9 cellular contexts compared by ENCODE assay signal in the genomic region with DNA sequence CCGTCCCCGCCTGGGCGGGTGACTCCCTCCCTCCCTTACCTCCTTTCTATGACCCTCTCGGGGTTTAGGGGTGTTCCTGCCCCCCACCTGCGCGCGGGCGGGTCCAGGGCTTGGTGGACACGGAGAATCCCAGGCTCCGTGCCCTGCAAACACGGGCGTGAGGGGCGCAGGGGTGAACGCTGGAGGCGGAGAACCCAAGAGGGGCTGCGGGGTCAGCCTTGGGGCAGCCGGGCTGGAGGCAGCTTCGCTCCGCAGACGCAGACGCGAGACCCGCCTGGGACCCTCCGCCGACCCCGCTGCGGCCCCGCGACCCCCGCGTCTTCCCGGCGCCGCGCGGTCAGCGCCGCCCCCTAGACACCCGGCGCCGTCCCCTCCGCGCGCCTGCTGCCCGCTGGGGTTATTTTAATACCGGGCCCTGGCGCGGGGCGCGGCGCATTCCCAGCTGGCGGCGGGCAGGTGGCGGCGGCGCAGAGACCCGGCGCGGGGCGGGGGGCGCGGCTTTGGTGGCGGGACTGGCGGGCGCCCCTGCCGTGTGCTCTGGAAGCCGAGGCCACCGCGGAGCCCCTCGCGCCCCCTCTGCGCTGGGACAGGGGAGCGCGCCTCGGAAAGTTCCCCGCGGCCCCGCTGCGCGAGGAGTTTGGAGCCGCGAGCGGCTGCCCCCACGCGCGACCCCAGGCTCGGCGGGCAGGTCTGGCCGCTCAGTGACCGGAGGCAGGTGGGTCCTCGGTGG. TPM values are rescaled to one million over a fixed set of nuclear protein-coding genes. Genes with fewer than 3 reads are reported as not detected.
DNase-seq lines count a peak whose midpoint lies in the region; ATAC-seq and TF ChIP-seq lines count a peak whose summit lies in the region.
"Had no signal": no experiment of that assay in that cellular context is flagged by ENCODE, and none has a peak within 500 bp of the region (broad histone marks: within the 10 kb centered on the region; RNA-seq: fewer than 3 reads in every experiment).

Gene UTS2R (plus strand): TSS at position 433 of the 730 bp plus-strand sequence. CDS start 2,560 bp downstream, outside the sequence.

- H3K36me3 ChIP-seq in GM23248 (ENCODE audit: low read depth), result no peaks in the 10 kb centered on the region
- H3K36me3 ChIP-seq: left lung had no signal

- intact Hi-C loops in left ventricle myocardium superior (cut with micrococcal nuclease), result no loop called here

- no peaks in the 10 kb centered on the region for H3F3A ChIP-seq in GM23248 (ENCODE audit: insufficient read depth)

- DNase-seq in GM23248, result no peak
- peak in 1 of 3 donors; percentile 8 for DNase-seq in T-helper 17 cell
- no peak for DNase-seq in left ventricle myocardium superior
- DNase-seq in retinal pigment epithelial cell (ENCODE audit: low read depth), result no peak
- DNase-seq in NCI-H2081 treated with DMSO at 0.1 percent for 48 hours (lab: John Stamatoyannopoulos, UW), result no peak
- DNase-seq in GM20000 (ENCODE audit: low spot score), result no peak
- no peak for DNase-seq in KBM-7

- no peak within 1 kb of the TSS for H3K27ac ChIP-seq in GM23248
- H3K27ac ChIP-seq: left lung had no signal

- no peak within 1 kb of the TSS for H3K27ac Mint-ChIP-seq in T-helper 17 cell

- TF ChIP-seq CTCF in retinal pigment epithelial cell (conservative IDR thresholded peaks at IDR 0.05; ENCODE audit: low read depth, low read length) (no peak), GM20000 (IDR thresholded peaks at IDR 0.05; ENCODE audit: extremely low read depth, missing control alignments) (no peak)

- peak within 1 kb of the TSS; percentile 69 for H3K4me2 ChIP-seq in GM23248 (ENCODE audit: unreplicated experiment)

- peak within 1 kb of the TSS; percentile 62 for H3K4me3 ChIP-seq in GM23248
- peak within 1 kb of the TSS; percentile 31 for H3K4me3 ChIP-seq in retinal pigment epithelial cell (ENCODE audit: low read length)

- no peaks in the 10 kb centered on the region for H3K4me1 ChIP-seq in GM23248 (ENCODE audit: insufficient read depth)

- H3K9ac ChIP-seq in GM23248, result 0 out of 2 replicates have a peak within 1 kb of the TSS, but pooled peaks have one; percentile 11

- H3K36me3 Mint-ChIP-seq in T-helper 17 cell (ENCODE audit: low read depth), result peaks cover 2% of the 10 kb centered on the region

- H3K27me3 Mint-ChIP-seq in T-helper 17 cell, result peaks cover 51% of the 10 kb centered on the region

- peak within 1 kb of the TSS; percentile 62 for H2AFZ ChIP-seq in GM23248

- H3K27me3 ChIP-seq in GM23248 (replicated peaks; ENCODE audit: insufficient read depth), result peaks cover 26% of the 10 kb centered on the region

- WGBS in GM23248 (ENCODE audit: low coverage in 1 of 2, low lambda C conversion rate in 2 of 2, missing lambda C conversion rate in 2 of 2), 2 experiments, result 4 to 6% methylated on average over 45 to 61 of the region's 91 CpGs

- H3K4me1 Mint-ChIP-seq in T-helper 17 cell, result peaks cover 13% of the 10 kb centered on the region

- H4K20me1 ChIP-seq in GM23248 (ENCODE audit: insufficient read depth), result no peaks in the 10 kb centered on the region

- no peaks in the 10 kb centered on the region for H3K9me2 ChIP-seq in GM23248 (ENCODE audit: insufficient read depth)

- H3K9me3 ChIP-seq in GM23248 (ENCODE audit: low read depth), result no peaks in the 10 kb centered on the region
- no peaks in the 10 kb centered on the region for H3K9me3 ChIP-seq in T-helper 17 cell (ENCODE audit: control insufficient read depth, low read length, poor library complexity, severe bottlenecking)
- H3K9me3 ChIP-seq: left lung had no signal

- peak within 1 kb of the TSS; percentile 88 for H3K4me3 Mint-ChIP-seq in T-helper 17 cell

- in situ Hi-C loops in GM23248 (cut with MboI) (no loop called here), KBM-7 (cut with MboI; ENCODE audit: low pct_unique_long_range_greater_than_20kb, low sequenced_read_pairs) (no loop called here)

- no peaks in the 10 kb centered on the region for H3K79me2 ChIP-seq in GM23248 (ENCODE audit: insufficient read depth)

- no peak for ATAC-seq in T-helper 17 cell
- ATAC-seq in left ventricle myocardium superior, result peak; percentile 51
- ATAC-seq in HG02623 (IDR thresholded peaks at IDR 0.05; ENCODE audit: unreplicated experiment), result no peak
- ATAC-seq: left lung had no signal

RNA-seq across cellular contexts. Expression of gene UTS2R, which starts in this region (rescaled TPM):
- total RNA-seq in GM23248 (2014; rRNA removed; shearing (Covaris generic)), result not detected in 2 replicates
- not detected in 2 replicates for polyA plus RNA-seq in GM23248 (2016; fragmentation: Nextera tagmentation; extraction: Ambion mirVana)
- total RNA-seq in T-helper 17 cell, result not detected
- 2.1 TPM for total RNA-seq in left ventricle myocardium superior
- total RNA-seq: left lung had no signal
